Comparison of ENCODE assay signal across 10 cellular contexts in the genomic region with DNA sequence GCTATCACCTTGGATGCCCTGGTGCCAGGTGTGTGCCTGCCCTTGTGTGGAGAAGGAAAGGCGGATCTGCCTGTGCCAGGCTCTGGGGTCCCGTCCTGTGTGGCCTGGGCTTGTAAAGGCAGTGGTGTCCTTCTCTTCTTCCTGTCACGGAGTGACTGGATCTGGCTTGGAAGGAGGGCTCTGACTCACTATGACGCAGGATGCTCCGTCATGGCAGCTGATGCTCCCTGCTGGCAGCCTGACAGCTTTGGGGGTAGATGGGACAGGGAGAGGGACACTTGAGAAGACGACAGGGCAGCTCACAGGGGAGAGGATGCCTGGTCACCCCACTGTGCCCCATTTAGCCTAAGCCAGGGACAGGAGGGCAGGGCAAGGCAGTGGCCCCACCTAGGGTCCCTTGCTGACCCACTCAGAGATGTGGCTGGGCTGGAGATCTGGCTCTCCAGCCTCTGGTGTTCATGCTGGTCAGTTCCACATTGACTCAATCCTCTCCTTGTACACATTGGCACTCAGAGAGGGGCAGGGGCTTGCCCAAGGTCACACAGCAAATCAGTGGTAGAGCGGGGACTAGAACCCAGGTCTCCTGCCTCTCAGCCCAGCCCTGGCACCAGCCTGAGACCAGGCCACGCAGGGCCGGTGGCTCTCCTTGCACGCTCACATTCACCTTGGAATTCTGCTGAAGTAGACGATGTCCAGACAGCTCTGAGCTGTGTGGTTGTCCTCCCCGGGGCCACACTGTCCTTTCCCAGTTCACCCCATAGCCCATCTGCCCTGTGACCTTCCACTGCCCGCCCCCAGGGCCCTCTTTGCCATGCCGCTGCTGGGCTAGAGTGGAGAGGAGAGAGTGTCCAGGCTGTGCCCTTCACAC. TPM values are rescaled to one million over a fixed set of nuclear protein-coding genes. Genes with fewer than 3 reads are reported as not detected.
DNase-seq lines count a peak whose midpoint lies in the region; ATAC-seq and TF ChIP-seq lines count a peak whose summit lies in the region.
"Had no signal": no experiment of that assay in that cellular context is flagged by ENCODE, and none has a peak within 500 bp of the region (broad histone marks: within the 10 kb centered on the region; RNA-seq: fewer than 3 reads in every experiment).

No MANE protein-coding gene starts in this region.

- no peaks in the 10 kb centered on the region for H3K9me3 Mint-ChIP-seq in progenitor cell of endocrine pancreas (ENCODE audit: low read depth)
- H3K9me3 Mint-ChIP-seq: memory B cell had no signal

- TF ChIP-seq POLR2A in esophagus squamous epithelium (IDR thresholded peaks at IDR 0.05) (no peak), gastrocnemius medialis (IDR thresholded peaks at IDR 0.05) (peak; percentile 26 to 31), Peyer's patch (IDR thresholded peaks at IDR 0.05) (no peak)

- H3K27me3 Mint-ChIP-seq in progenitor cell of endocrine pancreas, result peaks cover 19% of the 10 kb centered on the region

- CTCF ChIA-PET in RWPE1 (lab: Yijun Ruan, JAX), result interaction anchor here (0.6 to 1.0 kb wide), 4 partner anchors 43 to 219 kb away, joined by 3 to 4 read pairs (median 4); no protein-coding TSS in a partner anchor

- peaks cover 7% of the 10 kb centered on the region for H3K4me1 Mint-ChIP-seq in progenitor cell of endocrine pancreas (ENCODE audit: low read depth)

- H3K4me1 ChIP-seq in esophagus squamous epithelium, result peaks cover 29 to 71% (median 40%) of the 10 kb centered on the region in 3 donors
- H3K4me1 ChIP-seq in gastrocnemius medialis, result peaks cover 3 to 9% of the 10 kb centered on the region in 2 donors
- H3K4me1 ChIP-seq in Peyer's patch, result peaks cover 2 to 14% (median 8%) of the 10 kb centered on the region in 4 donors

- peak; percentile 61 for DNase-seq in GM04503 (ENCODE audit: low read depth)
- DNase-seq in RWPE1 (ENCODE audit: low spot score), result peak; percentile 85
- DNase-seq in esophagus squamous epithelium (lab: John Stamatoyannopoulos, UW), result no peak
- peak in 1 of 2 donors; percentile 45 for DNase-seq in gastrocnemius medialis
- no peak for DNase-seq in Peyer's patch
- DNase-seq in progenitor cell of endocrine pancreas (ENCODE audit: low spot score, unreplicated experiment), result no peak
- no peak for DNase-seq in NCI-H2107 (lab: John Stamatoyannopoulos, UW)

- intact Hi-C loops in esophagus squamous epithelium (cut with DNase I) (loop anchor here (10.0 kb wide), 2 partner anchors 169 to 289 kb away; a partner anchor contains a TSS), gastrocnemius medialis (cut with DNase I; ENCODE audit: low total_unique reads) (no loop called here)

- in situ Hi-C loops in gastrocnemius medialis (cut with MboI; ENCODE audit: low sequenced_read_pairs in 4 of 4), result loop anchor here in 3 of 4 donors (5.0 to 25.0 kb wide), 3 partner anchors 109 to 286 kb away; a partner anchor contains a TSS

- ATAC-seq in gastrocnemius medialis, result peak in 1 of 2 donors; percentile 45
- no peak for ATAC-seq in HG02884 (IDR thresholded peaks at IDR 0.05; ENCODE audit: unreplicated experiment)

- H3K36me3 ChIP-seq in esophagus squamous epithelium (no peaks in the 10 kb centered on the region), gastrocnemius medialis (no peaks in the 10 kb centered on the region), Peyer's patch (no peaks in the 10 kb centered on the region)

- H3K9me3 ChIP-seq in esophagus squamous epithelium, result no peaks in the 10 kb centered on the region
- no peaks in the 10 kb centered on the region for H3K9me3 ChIP-seq in gastrocnemius medialis
- H3K9me3 ChIP-seq in Peyer's patch, result no peaks in the 10 kb centered on the region

- no peak overlapping the region for H3K4me3 Mint-ChIP-seq in progenitor cell of endocrine pancreas (ENCODE audit: low read depth)
- H3K4me3 Mint-ChIP-seq: memory B cell had no signal

- no peak for TF ChIP-seq CTCF in RWPE1 (conservative IDR thresholded peaks at IDR 0.05; ENCODE audit: low read depth)
- TF ChIP-seq CTCF in esophagus squamous epithelium (IDR thresholded peaks at IDR 0.05), result no peak
- TF ChIP-seq CTCF in gastrocnemius medialis (IDR thresholded peaks at IDR 0.05 in 4 of 5, conservative IDR thresholded peaks at IDR 0.05 in 1 of 5), result no peak
- no peak for TF ChIP-seq CTCF in Peyer's patch (IDR thresholded peaks at IDR 0.05)
- TF ChIP-seq CTCF in progenitor cell of endocrine pancreas (IDR thresholded peaks at IDR 0.05; ENCODE audit: unreplicated experiment), result no peak

- 52 to 66% methylated on average over 4 to 6 of the region's 14 CpGs for WGBS in esophagus squamous epithelium, 2 donors

- no peak overlapping the region for H3K27ac Mint-ChIP-seq in progenitor cell of endocrine pancreas
- H3K27ac Mint-ChIP-seq: memory B cell had no signal

- POLR2A ChIA-PET in RWPE1 (lab: Yijun Ruan, JAX; ENCODE audit: low non-redundant PET), result no interaction called here

- H3K27me3 ChIP-seq in esophagus squamous epithelium, result peaks cover 0 to 22% (median 0%) of the 10 kb centered on the region in 4 donors
- H3K27me3 ChIP-seq in gastrocnemius medialis, result peaks cover 7 to 14% (median 10%) of the 10 kb centered on the region in 3 donors
- no peaks in the 10 kb centered on the region for H3K27me3 ChIP-seq in Peyer's patch

- H3K4me3 ChIP-seq in esophagus squamous epithelium (no peak overlapping the region), gastrocnemius medialis (no peak overlapping the region), Peyer's patch (no peak overlapping the region)

- H3K27ac ChIP-seq in RWPE1 (peak overlapping the region; percentile 73), esophagus squamous epithelium (peak overlapping the region; percentile 67 to 72 (median 70)), gastrocnemius medialis (no peak overlapping the region), Peyer's patch (no peak overlapping the region)

- no peaks in the 10 kb centered on the region for H3K36me3 Mint-ChIP-seq in progenitor cell of endocrine pancreas (ENCODE audit: insufficient read depth)
- H3K36me3 Mint-ChIP-seq: memory B cell had no signal

RNA-seq across cellular contexts. Expression of a gene that starts 2.8 kb away (rescaled TPM):
- total RNA-seq in esophagus squamous epithelium (1 to 10 TPM in 2 of 4 donors, not detected in 2; 1.6 to 4.5 TPM), gastrocnemius medialis (not detected), Peyer's patch (1 to 10 TPM in 2 of 4 donors, under 1 TPM in 1, not detected in 1; 0.80 to 3.5 (median 2.3) TPM), progenitor cell of endocrine pancreas (1.2 and 1.6 TPM in 2 replicates)

RNA-seq across cellular contexts. Expression of a gene that starts 32.7 kb away (rescaled TPM):
- not detected for total RNA-seq in esophagus squamous epithelium
- not detected for total RNA-seq in gastrocnemius medialis
- not detected for total RNA-seq in Peyer's patch
- total RNA-seq in progenitor cell of endocrine pancreas, result 1.5 and 2.3 TPM in 2 replicates

RNA-seq across cellular contexts. Expression of a gene that starts 54.4 kb away (rescaled TPM):
- total RNA-seq in esophagus squamous epithelium, result not detected
- under 1 TPM in 3 of 4 donors, not detected in 1; 0.64 to 0.94 (median 0.80) TPM for total RNA-seq in gastrocnemius medialis
- under 1 TPM in 1 of 4 donors, not detected in 3; 0.47 TPM for total RNA-seq in Peyer's patch
- 2.2 and 2.4 TPM in 2 replicates for total RNA-seq in progenitor cell of endocrine pancreas
- total RNA-seq: cerebellum had no signal

RNA-seq across cellular contexts. Expression of a gene that starts 58.4 kb away (rescaled TPM):
- 10 to 100 TPM in 1 of 4 donors, 1 to 10 TPM in 3; 1.1 to 11.8 (median 3.7) TPM for total RNA-seq in esophagus squamous epithelium
- total RNA-seq in gastrocnemius medialis, result 1,000 to 10,000 TPM in 1 of 4 donors, 100 to 1,000 TPM in 3; 355 to 1,466 (median 716) TPM
- 1 to 10 TPM in 3 of 4 donors, not detected in 1; 1.1 to 5.2 (median 1.1) TPM for total RNA-seq in Peyer's patch
- not detected in 2 replicates for total RNA-seq in progenitor cell of endocrine pancreas

Comparison
In these comparisons a context has a peak if more than half of its experiments do, and no peak if none do; other contexts are left out.
1. DNase-seq: peak in GM04503 (single experiment) and RWPE1 (single experiment); none in esophagus squamous epithelium (single experiment), Peyer's patch (0 of 3), progenitor cell of endocrine pancreas (single experiment) and NCI-H2107 (single experiment).
2. H3K27ac ChIP-seq: peak in RWPE1 (single experiment) and esophagus squamous epithelium (4 of 4); none in gastrocnemius medialis (0 of 4) and Peyer's patch (0 of 4).
3. POLR2A ChIP-seq: peak in gastrocnemius medialis (2 of 2); none in esophagus squamous epithelium (0 of 4) and Peyer's patch (0 of 2).